9 cellular contexts compared by ENCODE assay signal in genomic region chr2:28665041-28665704, GRCh38.
DNase-seq lines count a peak whose midpoint lies in the region; ATAC-seq, FAIRE-seq and TF ChIP-seq lines count a peak whose summit lies in the region.
"Had no signal": no experiment of that assay in that cellular context is flagged by ENCODE, and none has a peak within 500 bp of the region (broad histone marks: within the 10 kb centered on the region; RNA-seq: fewer than 3 reads in every experiment).

No MANE protein-coding gene starts in this region.

- no peaks in the 10 kb centered on the region for H3K9me3 Mint-ChIP-seq in Caco-2 (ENCODE audit: unreplicated experiment)

- peaks cover 21% of the 10 kb centered on the region for H3K4me1 Mint-ChIP-seq in Caco-2 (ENCODE audit: low read depth, unreplicated experiment)

- no peak overlapping the region for H3K4me3 Mint-ChIP-seq in Caco-2 (ENCODE audit: unreplicated experiment)

- POLR2A ChIA-PET in Caco-2 (lab: Charles Lee) (no interaction called here), HEK293T (lab: Yijun Ruan, JAX) (interaction anchor here (1.0 kb wide), 1 partner anchor 86 kb away, joined by 5 read pairs; the partner anchor contains the start of gene PPP1CB)

- peaks cover 6% of the 10 kb centered on the region for H3K36me3 Mint-ChIP-seq in Caco-2 (ENCODE audit: insufficient read depth, unreplicated experiment)

- H3K27ac Mint-ChIP-seq in Caco-2 (ENCODE audit: unreplicated experiment): peak overlapping the region; percentile 23

- no TSS peak for BruUV-seq in Caco-2 (replicated peaks; lab: Mats Ljungman, UMichigan)

- H3K36me3 ChIP-seq in Caco-2 (ENCODE audit: control insufficient read depth, insufficient read depth, low read length) (no peaks in the 10 kb centered on the region), SJSA1 (no peaks in the 10 kb centered on the region), prostate gland (no peaks in the 10 kb centered on the region)

- H3K27me3 Mint-ChIP-seq in Caco-2 (ENCODE audit: insufficient read depth, unreplicated experiment): no peaks in the 10 kb centered on the region

- H3K27ac ChIP-seq in SJSA1 (no peak overlapping the region; the same call in 1 of the 2 replicates), prostate gland (peak overlapping the region; percentile 68 to 74)

- H3K9me3 ChIP-seq in Caco-2 (no peaks in the 10 kb centered on the region), SJSA1 (replicated peaks) (no peaks in the 10 kb centered on the region), prostate gland (no peaks in the 10 kb centered on the region)

- intact Hi-C loops in Caco-2 (cut with micrococcal nuclease; ENCODE audit: unreplicated experiment) (no loop called here), prostate gland (cut with DNase I) (loop anchor here (10.0 kb wide), 1 partner anchor 90 kb away; the partner anchor contains the start of gene PPP1CB)

- FAIRE-seq in frontal cortex (lab: Jason Lieb, UNC): no peak

- no peak for ATAC-seq in HG03097 (IDR thresholded peaks at IDR 0.05; ENCODE audit: low FRiP score, unreplicated experiment)

- H3K27me3 ChIP-seq in Caco-2 (replicated peaks; ENCODE audit: control insufficient read depth, insufficient read depth, low read length): no peaks in the 10 kb centered on the region
- no peaks in the 10 kb centered on the region for H3K27me3 ChIP-seq in SJSA1 (replicated peaks)
- no peaks in the 10 kb centered on the region for H3K27me3 ChIP-seq in prostate gland (replicated peaks; ENCODE audit: insufficient read depth)

- H3K4me3 ChIP-seq in Caco-2 (ENCODE audit: low read depth, low read length) (no peak overlapping the region), SJSA1 (no peak overlapping the region), fibroblast of villous mesenchyme (ENCODE audit: low read depth, low read length) (no peak overlapping the region), prostate gland (no peak overlapping the region)

- TF ChIP-seq CTCF in Caco-2 (IDR thresholded peaks at IDR 0.05; ENCODE audit: insufficient read depth in 1 of 2, low read depth in 1 of 2, low read length in 1 of 2, severe bottlenecking in 1 of 2, unreplicated experiment in 1 of 2) (no peak), fibroblast of villous mesenchyme (IDR thresholded peaks at IDR 0.05; ENCODE audit: insufficient read depth, low read depth, low read length) (no peak), prostate gland (IDR thresholded peaks at IDR 0.05) (no peak)

- DNase-seq in Caco-2 (no peak), SJSA1 (ENCODE audit: low read depth in 1 of 2, low spot score in 2 of 2) (peak; percentile 45 to 61), fibroblast of villous mesenchyme (ENCODE audit: low read depth) (peak; percentile 74), prostate gland (ENCODE audit: low spot score) (peak; percentile 51), HEK293T (ENCODE audit: extremely low spot score) (no peak), frontal cortex (ENCODE audit: low spot score in 2 of 2) (no peak)
- DNase-seq in activated T-cell treated with anti-CD3 and anti-CD28 coated beads, Interleukin-2, amount 50 U/mL, for 48 hours: no peak
- DNase-seq: stimulated activated CD4-positive, alpha-beta T cell treated with anti-CD3 and anti-CD28 coated beads, Interleukin-15, amount 100 ng/mL, for 24 hours had no signal

- WGBS in prostate gland: 25% methylated on average over 8 of the region's 8 CpGs

- H3K4me1 ChIP-seq in Caco-2 (peaks cover 35% of the 10 kb centered on the region), SJSA1 (replicated peaks) (peaks cover 45% of the 10 kb centered on the region), prostate gland (replicated peaks) (peaks cover 2% of the 10 kb centered on the region)

- CTCF ChIA-PET in Caco-2 (lab: Charles Lee) (interaction anchor here (0.9 to 2.5 kb wide), 4 partner anchors 17 to 71 kb away, joined by 3 to 8 read pairs (median 5); no protein-coding TSS in a partner anchor), HEK293T (lab: Yijun Ruan, JAX) (interaction anchor here (0.8 to 1.0 kb wide), 2 partner anchors 71 to 99 kb away, joined by 3 read pairs; no protein-coding TSS in a partner anchor)

- no peak for TF ChIP-seq POLR2A in prostate gland (IDR thresholded peaks at IDR 0.05)

TF ChIP-seq in HEK293T, 16 proteins besides CTCF, POLR2A, EP300 and RAD21:
- TF ChIP-seq ARNT (IDR thresholded peaks at IDR 0.05): no peak

Comparison
In these comparisons a context has a peak if more than half of its experiments do, and no peak if none do; other contexts are left out.
1. DNase-seq: peak in SJSA1 (2 of 2), fibroblast of villous mesenchyme (single experiment) and prostate gland (single experiment); none in Caco-2 (0 of 2), activated T-cell treated with anti-CD3 and anti-CD28 coated beads, Interleukin-2, amount 50 U/mL, for 48 hours (0 of 2), HEK293T (single experiment) and frontal cortex (0 of 2).